ENCODE assay signal across 13 cellular contexts in genomic region chr4:26105372-26105771, GRCh38.
DNase-seq lines count a peak whose midpoint lies in the region; ATAC-seq lines count a peak whose summit lies in the region.
"Had no signal": no experiment of that assay in that cellular context is flagged by ENCODE, and none has a peak within 500 bp of the region (broad histone marks: within the 10 kb centered on the region; RNA-seq: fewer than 3 reads in every experiment).

No MANE protein-coding gene starts in this region.

- H3K27ac Mint-ChIP-seq in dendritic cell treated with granulocyte-macrophage colony-stimulating factor and Interleukin-4, amounts not matched to agents 40 ng/mL and 50 ng/mL, for 4 days: peak overlapping the region; percentile 20
- no peak overlapping the region for H3K27ac Mint-ChIP-seq in activated CD4-positive, alpha-beta T cell treated with anti-CD3 and anti-CD28 coated beads for 36 hours

- H3K9me3 ChIP-seq in subcutaneous abdominal adipose tissue (ENCODE audit: control insufficient read depth in 5 of 5, low read length in 5 of 5): no peaks in the 10 kb centered on the region
- H3K9me3 ChIP-seq: testis had no signal

- peaks cover 10% of the 10 kb centered on the region for H3K9me3 Mint-ChIP-seq in dendritic cell treated with granulocyte-macrophage colony-stimulating factor and Interleukin-4, amounts not matched to agents 40 ng/mL and 50 ng/mL, for 4 days
- H3K9me3 Mint-ChIP-seq in activated CD4-positive, alpha-beta T cell treated with anti-CD3 and anti-CD28 coated beads for 36 hours (ENCODE audit: low read depth): no peaks in the 10 kb centered on the region

- peak overlapping the region; percentile 79 for H3K27ac ChIP-seq in subcutaneous abdominal adipose tissue (ENCODE audit: low read depth, low read length)

- no peak overlapping the region for H3K4me3 Mint-ChIP-seq in dendritic cell treated with granulocyte-macrophage colony-stimulating factor and Interleukin-4, amounts not matched to agents 40 ng/mL and 50 ng/mL, for 4 days
- H3K4me3 Mint-ChIP-seq in activated CD4-positive, alpha-beta T cell treated with anti-CD3 and anti-CD28 coated beads for 36 hours: no peak overlapping the region

- H3K36me3 ChIP-seq in subcutaneous abdominal adipose tissue (ENCODE audit: control insufficient read depth in 5 of 5, insufficient read depth in 5 of 5, low read length in 5 of 5): no peaks in the 10 kb centered on the region

- no peaks in the 10 kb centered on the region for H3K27me3 ChIP-seq in subcutaneous abdominal adipose tissue (ENCODE audit: control insufficient read depth in 5 of 5, insufficient read depth in 4 of 5, low read length in 5 of 5)
- H3K27me3 ChIP-seq: testis had no signal

- POLR2A ChIA-PET in activated CD4-positive, alpha-beta T cell treated with anti-CD3 and anti-CD28 coated beads for 36 hours (lab: Charles Lee): no interaction called here

- CTCF ChIA-PET in activated CD4-positive, alpha-beta T cell treated with anti-CD3 and anti-CD28 coated beads for 36 hours (lab: Charles Lee): interaction anchor here (0.6 to 1.0 kb wide), 4 partner anchors 15 to 119 kb away, joined by 3 to 4 read pairs (median 4); no protein-coding TSS in a partner anchor

- DNase-seq in M059J (ENCODE audit: low read depth): peak; percentile 14
- DNase-seq in left ventricle myocardium superior: no peak
- no peak for DNase-seq in dermis blood vessel endothelial cell
- DNase-seq in activated CD4-positive, alpha-beta T cell treated with anti-CD3 and anti-CD28 coated beads for 36 hours: no peak
- DNase-seq: Kasumi-1; NCI-H526 treated with DMSO at 0.1 percent for 48 hours; retina; SHP77; stimulated activated CD4-positive, alpha-beta T cell treated with anti-CD3 and anti-CD28 coated beads, Interleukin-15, amount 100 ng/mL, for 24 hours; testis had no signal

- peaks cover 0 to 28% (median 25%) of the 10 kb centered on the region in 5 donors for H3K4me1 ChIP-seq in subcutaneous abdominal adipose tissue (ENCODE audit: control insufficient read depth in 5 of 5, insufficient read depth in 5 of 5, low read length in 5 of 5)
- H3K4me1 ChIP-seq: testis had no signal

- H3K27me3 Mint-ChIP-seq in dendritic cell treated with granulocyte-macrophage colony-stimulating factor and Interleukin-4, amounts not matched to agents 40 ng/mL and 50 ng/mL, for 4 days: peaks cover 3% of the 10 kb centered on the region
- peaks cover 13% of the 10 kb centered on the region for H3K27me3 Mint-ChIP-seq in activated CD4-positive, alpha-beta T cell treated with anti-CD3 and anti-CD28 coated beads for 36 hours

- peak; percentile 88 for ATAC-seq in left ventricle myocardium superior
- no peak for ATAC-seq in HG03432 (IDR thresholded peaks at IDR 0.05; ENCODE audit: unreplicated experiment)
- ATAC-seq in activated CD4-positive, alpha-beta T cell treated with anti-CD3 and anti-CD28 coated beads for 36 hours: no peak

- peaks cover 11% of the 10 kb centered on the region for H3K36me3 Mint-ChIP-seq in dendritic cell treated with granulocyte-macrophage colony-stimulating factor and Interleukin-4, amounts not matched to agents 40 ng/mL and 50 ng/mL, for 4 days (ENCODE audit: low read depth)
- H3K36me3 Mint-ChIP-seq in activated CD4-positive, alpha-beta T cell treated with anti-CD3 and anti-CD28 coated beads for 36 hours (ENCODE audit: low read depth): no peaks in the 10 kb centered on the region

- H3K4me3 ChIP-seq in subcutaneous abdominal adipose tissue (ENCODE audit: low read depth in 1 of 5, low read length in 5 of 5): no peak overlapping the region
- H3K4me3 ChIP-seq: testis had no signal

- intact Hi-C loops in dendritic cell treated with granulocyte-macrophage colony-stimulating factor and Interleukin-4, amounts not matched to agents 40 ng/mL and 50 ng/mL, for 4 days (cut with micrococcal nuclease): loop anchor here (5.0 kb wide), 1 partner anchor 37 kb away; no protein-coding TSS in a partner anchor
- intact Hi-C loops in left ventricle myocardium superior (cut with micrococcal nuclease): no loop called here
- intact Hi-C loops in activated CD4-positive, alpha-beta T cell treated with anti-CD3 and anti-CD28 coated beads for 36 hours (cut with DNase I, micrococcal nuclease): no loop called here

- H3K4me1 Mint-ChIP-seq in dendritic cell treated with granulocyte-macrophage colony-stimulating factor and Interleukin-4, amounts not matched to agents 40 ng/mL and 50 ng/mL, for 4 days (ENCODE audit: low read depth): peaks cover 54% of the 10 kb centered on the region
- H3K4me1 Mint-ChIP-seq in activated CD4-positive, alpha-beta T cell treated with anti-CD3 and anti-CD28 coated beads for 36 hours: no peaks in the 10 kb centered on the region

- no peak overlapping the region for H3K9ac ChIP-seq in subcutaneous abdominal adipose tissue (ENCODE audit: low read length in 5 of 5)
